In genomic region chr2:218857371-218858137, GRCh38 we compare ENCODE assay signal across 1 cellular context.
TF ChIP-seq lines count a peak whose summit lies in the region.

No MANE protein-coding gene starts in this region.

TF ChIP-seq in HEK293, 187 proteins besides CTCF, POLR2A, EP300 and RAD21 (continues in another document):
- TF ChIP-seq ZNF449 (tag by site-specific recombination; IDR thresholded peaks at IDR 0.05) (no peak), KLF1 (tag by site-specific recombination; IDR thresholded peaks at IDR 0.05) (peak; percentile 63), FEZF1 (tag by site-specific recombination; IDR thresholded peaks at IDR 0.05) (no peak), ZNF169 (tag by site-specific recombination; IDR thresholded peaks at IDR 0.05) (no peak), PRDM10 (tag by site-specific recombination; IDR thresholded peaks at IDR 0.05) (no peak), PRDM6 (tag by site-specific recombination; IDR thresholded peaks at IDR 0.05) (no peak), KLF16 (tag by site-specific recombination; IDR thresholded peaks at IDR 0.05) (no peak), EGR2 (tag by site-specific recombination; IDR thresholded peaks at IDR 0.05; ENCODE audit: low read depth) (peak; percentile 6; the same call in 1 of the 2 replicates), ZBTB11 (tag by site-specific recombination; conservative IDR thresholded peaks at IDR 0.05; ENCODE audit: low read depth) (no peak), ZNF394 (tag by site-specific recombination; IDR thresholded peaks at IDR 0.05; ENCODE audit: borderline replicate concordance) (peak; percentile 66; the same call in 1 of the 2 replicates), IKZF3 (tag by site-specific recombination; IDR thresholded peaks at IDR 0.05) (no peak), ZNF747 (tag by site-specific recombination; IDR thresholded peaks at IDR 0.05) (no peak), ZNF626 (tag by site-specific recombination; IDR thresholded peaks at IDR 0.05) (no peak), ZNF600 (tag by site-specific recombination; IDR thresholded peaks at IDR 0.05) (0 out of 2 replicates have a peak, but pooled peaks have one; percentile 16), HOXD13 (CRISPR knock-in tag; IDR thresholded peaks at IDR 0.05; ENCODE audit: borderline replicate concordance) (no peak), ZNF555 (tag by site-specific recombination; conservative IDR thresholded peaks at IDR 0.05) (no peak), SP7 (tag by site-specific recombination; IDR thresholded peaks at IDR 0.05) (no peak), ZFHX2 (tag by site-specific recombination; conservative IDR thresholded peaks at IDR 0.05) (peak; percentile 40; the same call in 1 of the 2 replicates), ZNF473 (tag by site-specific recombination; IDR thresholded peaks at IDR 0.05) (no peak), ZNF280C (tag by site-specific recombination; IDR thresholded peaks at IDR 0.05) (no peak), ZNF404 (tag by site-specific recombination; IDR thresholded peaks at IDR 0.05) (no peak), ZNF175 (tag by site-specific recombination; IDR thresholded peaks at IDR 0.05) (no peak), PRDM2 (tag by site-specific recombination; IDR thresholded peaks at IDR 0.05; ENCODE audit: borderline replicate concordance) (no peak), ZNF350 (tag by site-specific recombination; IDR thresholded peaks at IDR 0.05) (no peak), ZNF223 (tag by site-specific recombination; IDR thresholded peaks at IDR 0.05) (no peak), MYNN (tag by site-specific recombination; IDR thresholded peaks at IDR 0.05; ENCODE audit: borderline replicate concordance) (no peak), ZNF23 (tag by site-specific recombination; IDR thresholded peaks at IDR 0.05; ENCODE audit: borderline replicate concordance) (no peak), ZBTB26 (tag by site-specific recombination; optimal IDR thresholded peaks at IDR 0.05) (no peak), ZNF488 (tag by site-specific recombination; IDR thresholded peaks at IDR 0.05) (no peak), ZNF830 (tag by site-specific recombination; IDR thresholded peaks at IDR 0.05; ENCODE audit: low read depth) (no peak), ZNF391 (tag by site-specific recombination; IDR thresholded peaks at IDR 0.05; ENCODE audit: borderline replicate concordance, low read depth) (no peak), ZNF777 (tag by site-specific recombination; IDR thresholded peaks at IDR 0.05; ENCODE audit: borderline replicate concordance) (no peak), OVOL3 (tag by site-specific recombination; IDR thresholded peaks at IDR 0.05) (no peak), ZNF214 (tag by site-specific recombination; IDR thresholded peaks at IDR 0.05; ENCODE audit: borderline replicate concordance) (no peak), ZNF48 (tag by site-specific recombination; IDR thresholded peaks at IDR 0.05) (no peak), MZF1 (tag by site-specific recombination; IDR thresholded peaks at IDR 0.05; ENCODE audit: borderline replicate concordance) (no peak), SCRT1 (tag by site-specific recombination; IDR thresholded peaks at IDR 0.05; ENCODE audit: borderline replicate concordance) (no peak), GLIS1 (tag by site-specific recombination; IDR thresholded peaks at IDR 0.05) (peak; percentile 87)
